In the genomic region with DNA sequence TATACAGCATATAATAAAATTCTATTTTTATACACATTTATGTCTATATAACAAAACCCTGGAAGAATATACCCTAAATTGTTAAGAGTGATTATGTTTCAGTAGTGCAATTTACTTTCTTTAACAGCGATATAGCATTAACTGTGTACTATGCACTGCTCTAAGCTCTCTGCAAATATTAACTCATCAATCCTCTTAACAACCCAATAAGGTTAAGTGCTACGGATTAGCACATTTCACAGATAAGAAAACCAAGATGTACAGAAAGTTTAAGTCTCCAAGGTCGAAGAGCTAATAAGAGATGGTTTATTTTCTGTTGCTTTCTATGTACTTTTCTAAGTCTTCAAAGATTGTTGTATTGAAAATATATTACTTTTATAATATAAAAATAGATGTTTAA, we compare ENCODE assay signal across 17 cellular contexts.
"Had no signal": no experiment of that assay in that cellular context is flagged by ENCODE, and none has a peak within 500 bp of the region (broad histone marks: within the 10 kb centered on the region; RNA-seq: fewer than 3 reads in every experiment).

No MANE protein-coding gene starts in this region.

- H3K9me3 ChIP-seq: ascending aorta, spleen, thoracic aorta, vagina had no signal

- H3K4me3 ChIP-seq: ascending aorta, spleen, thoracic aorta, vagina had no signal

- H3K27me3 ChIP-seq: ascending aorta, brain microvascular endothelial cell, spleen, vagina had no signal

- DNase-seq: activated CD4-positive, alpha-beta T cell treated with anti-CD3 and anti-CD28 coated beads for 1 hour; activated T-cell treated with anti-CD3 and anti-CD28 coated beads, Interleukin-2, amount 50 U/mL, for 1 hour; brain microvascular endothelial cell; caudate nucleus; effector CD8-positive, alpha-beta T cell; foreskin melanocyte; retina; spleen; stimulated activated CD4-positive, alpha-beta T cell treated with anti-CD3 and anti-CD28 coated beads, Interleukin-4, amount 100 ng/mL, for 24 hours; stimulated activated naive CD4-positive, alpha-beta T cell treated with Interleukin-2 at 50 U/mL for 16 hours had no signal

- ATAC-seq: activated naive CD4-positive, alpha-beta T cell treated with anti-CD3 and anti-CD28 coated beads, Interleukin-2, amount 50 U/mL, for 72 hours; activated T-helper 17 cell treated with anti-CD3 and anti-CD28 coated beads, Interleukin-2, amount 50 U/mL, for 72 hours; natural killer cell treated with Interleukin-12 subunit alpha and Interleukin-12 subunit beta and Interleukin-15 and Interleukin-18, amount 100 ng/mL, for 72 hours had no signal

- H3K27ac ChIP-seq: ascending aorta, brain microvascular endothelial cell, spleen, thoracic aorta, vagina, VCaP had no signal

- H3K4me1 ChIP-seq: ascending aorta, spleen had no signal

- H3K36me3 ChIP-seq: ascending aorta, brain microvascular endothelial cell, spleen, thoracic aorta, vagina had no signal
